8 cellular contexts compared by ENCODE assay signal in the genomic region with DNA sequence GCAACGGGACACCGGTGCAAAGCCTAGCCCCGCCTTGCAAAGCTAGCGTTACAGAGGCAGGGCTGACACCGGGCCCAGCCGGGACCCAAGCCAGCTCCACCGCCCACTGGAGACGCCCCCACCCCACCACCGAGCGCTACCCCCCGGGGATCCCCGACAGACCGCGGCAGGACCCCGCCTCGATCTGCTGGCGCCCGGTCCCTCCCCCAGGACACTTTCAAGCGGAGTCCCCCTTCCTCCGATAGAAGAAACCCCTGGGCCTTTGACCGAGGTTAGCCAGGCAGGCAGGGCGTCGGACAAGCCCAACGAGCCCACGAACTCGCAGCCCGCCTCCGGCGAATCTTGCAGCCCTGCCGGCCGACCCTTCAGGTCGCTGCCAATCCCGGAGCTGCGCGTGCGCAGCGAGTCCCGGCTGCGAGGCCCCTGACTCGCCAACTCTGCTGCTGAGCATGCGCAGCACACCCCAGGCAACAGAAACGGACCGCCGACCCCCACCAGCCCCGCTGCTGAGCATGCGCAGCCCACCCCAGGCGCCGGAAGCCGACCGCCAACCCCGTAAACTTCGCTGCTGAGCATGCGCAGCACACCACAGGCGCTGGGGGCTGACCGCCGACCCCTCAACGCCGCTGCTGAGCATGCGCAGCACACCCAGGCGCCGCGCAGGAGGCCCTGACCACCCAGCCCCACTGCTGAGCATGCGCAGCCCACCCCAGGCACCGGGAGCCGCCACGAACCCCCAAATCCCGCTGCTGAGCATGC. TPM values are rescaled to one million over a fixed set of nuclear protein-coding genes. Genes with fewer than 3 reads are reported as not detected.
A peak's percentile ranks its signal among the peaks of the same experiment; 100 is the strongest.
DNase-seq lines count a peak whose midpoint lies in the region; ATAC-seq lines count a peak whose summit lies in the region.

No MANE protein-coding gene starts in this region.

- H3K4me1 ChIP-seq in esophagus (ENCODE audit: control insufficient read depth in 2 of 2, insufficient read depth in 2 of 2, low read length in 1 of 2) (peaks cover 0 to 4% of the 10 kb centered on the region in 2 donors), mucosa of stomach (ENCODE audit: control insufficient read depth, insufficient read depth, low read length) (peaks cover 18% of the 10 kb centered on the region)

- H3K4me3 ChIP-seq in esophagus (ENCODE audit: low read depth in 1 of 2, low read length in 2 of 2) (peak overlapping the region; percentile 65 to 83), mucosa of stomach (ENCODE audit: low read length) (peak overlapping the region; percentile 23)

- H3K36me3 Mint-ChIP-seq in IgD-negative memory B cell: peaks cover 11% of the 10 kb centered on the region

- 1% methylated on average over 61 to 67 of the region's 67 CpGs for WGBS in esophagus, 2 donors

- H3K36me3 ChIP-seq in esophagus (ENCODE audit: control insufficient read depth in 2 of 2, insufficient read depth in 2 of 2, low read length in 1 of 2) (no peaks in the 10 kb centered on the region), mucosa of stomach (ENCODE audit: control insufficient read depth, insufficient read depth, low read length) (no peaks in the 10 kb centered on the region)

- H3K27ac ChIP-seq in esophagus (ENCODE audit: low read depth in 2 of 2, low read length in 1 of 2): peak overlapping the region; percentile 86 to 96

- peak overlapping the region; percentile 91 to 97 (median 92) for H3K4me3 Mint-ChIP-seq in IgD-negative memory B cell

- H3K9me3 Mint-ChIP-seq in IgD-negative memory B cell: peaks cover 0 to 5% (median 4%) of the 10 kb centered on the region in 3 donors

- H3K27me3 Mint-ChIP-seq in IgD-negative memory B cell: no peaks in the 10 kb centered on the region

- H3K27ac Mint-ChIP-seq in IgD-negative memory B cell: peak overlapping the region; percentile 89 to 99 (median 94)

- peak overlapping the region; percentile 89 for H3K9ac ChIP-seq in mucosa of stomach (ENCODE audit: low read length)

- ATAC-seq in GM21576 (IDR thresholded peaks at IDR 0.05; ENCODE audit: unreplicated experiment): peak; percentile 78

- peaks cover 26 to 32% (median 30%) of the 10 kb centered on the region in 3 donors for H3K4me1 Mint-ChIP-seq in IgD-negative memory B cell

- peak; percentile 88 for DNase-seq in DMS114 treated with DMSO at 0.1 percent for 48 hours (lab: John Stamatoyannopoulos, UW; ENCODE audit: unreplicated experiment)
- peak; percentile 98 for DNase-seq in OCI-M1 (lab: John Stamatoyannopoulos, UW)
- DNase-seq in activated T-cell treated with anti-CD3 and anti-CD28 coated beads, Interleukin-2, amount 50 U/mL, for 1 hour: peak; percentile 98
- DNase-seq in stimulated activated CD8-positive, alpha-beta memory T cell treated with anti-CD3 and anti-CD28 coated beads, Interleukin-4, amount 100 ng/mL, for 48 hours: peak; percentile 98

- H3K27me3 ChIP-seq in esophagus (ENCODE audit: control insufficient read depth in 1 of 2, insufficient read depth in 2 of 2, low read length in 2 of 2) (no peaks in the 10 kb centered on the region), mucosa of stomach (ENCODE audit: control insufficient read depth, insufficient read depth, low read length) (no peaks in the 10 kb centered on the region)

- H3K9me3 ChIP-seq in esophagus (ENCODE audit: control insufficient read depth in 2 of 2, insufficient read depth in 1 of 2, low read depth in 1 of 2, low read length in 1 of 2) (no peaks in the 10 kb centered on the region), mucosa of stomach (ENCODE audit: control insufficient read depth, low read length) (no peaks in the 10 kb centered on the region)

RNA-seq across cellular contexts. Expression of gene ADI1, which starts 0.7 kb away (rescaled TPM):
- polyA plus RNA-seq in IgD-negative memory B cell: 38.2 TPM
- 10 to 100 TPM; 25.7 to 41.8 TPM for polyA plus RNA-seq in esophagus

RNA-seq across cellular contexts. Expression of gene RNASEH1, which starts 39.5 kb away (rescaled TPM):
- polyA plus RNA-seq in IgD-negative memory B cell: 35.2 TPM
- 10 to 100 TPM in 1 of 2 donors, 1 to 10 TPM in 1; 5.7 to 10.1 TPM for polyA plus RNA-seq in esophagus

RNA-seq across cellular contexts. Expression of gene RPS7, which starts 56.4 kb away (rescaled TPM):
- 1,418 TPM for polyA plus RNA-seq in IgD-negative memory B cell
- polyA plus RNA-seq in esophagus: 1,000 to 10,000 TPM; 1,816 to 2,770 TPM

Comparison
In these comparisons a context has a peak if more than half of its experiments do, and no peak if none do; other contexts are left out.
1. Peak in every context shown above with its lines: DNase-seq, ATAC-seq, H3K4me3 ChIP-seq and H3K27ac ChIP-seq.